28 cellular contexts compared by ENCODE assay signal in genomic region chr12:3185260-3185870, GRCh38.
A peak's percentile ranks its signal among the peaks of the same experiment; 100 is the strongest.
DNase-seq lines count a peak whose midpoint lies in the region; ATAC-seq lines count a peak whose summit lies in the region.
"Had no signal": no experiment of that assay in that cellular context is flagged by ENCODE, and none has a peak within 500 bp of the region (broad histone marks: within the 10 kb centered on the region; RNA-seq: fewer than 3 reads in every experiment).

No MANE protein-coding gene starts in this region.

- H3K27me3 ChIP-seq in neuronal stem cell (ENCODE audit: control insufficient read depth in 3 of 3, insufficient read depth in 3 of 3, low read depth in 1 of 3, low read length in 3 of 3) = no peaks in the 10 kb centered on the region
- H3K27me3 ChIP-seq: pancreas, Peyer's patch, sigmoid colon, tibial nerve had no signal

- peak overlapping the region; percentile 9 for H2AK5ac ChIP-seq in neuronal stem cell (ENCODE audit: low read depth, low read length)

- WGBS in neuronal stem cell (ENCODE audit: extremely low coverage in 2 of 2, insufficient read length in 2 of 2, insufficient replicate concordance in 1 of 2), 2 donors = no CpG with 5 or more reads among the region's 11 CpGs

- DNase-seq in A172 (ENCODE audit: low spot score) (peak; percentile 52), amniotic epithelial cell (ENCODE audit: low read depth) (peak; percentile 39), Right ventricle myocardium superior (peak; percentile 83), neuronal stem cell (ENCODE audit: low spot score) (no peak), C1 segment of cervical spinal cord (lab: John Stamatoyannopoulos, UW) (no peak), caudate nucleus (lab: John Stamatoyannopoulos, UW) (no peak)
- no peak for DNase-seq in activated naive CD4-positive, alpha-beta T cell treated with anti-CD3 and anti-CD28 coated beads, Interleukin-2, amount 50 U/mL, for 16 hours
- DNase-seq: 8988T; activated CD4-positive, alpha-beta T cell treated with anti-CD3 and anti-CD28 coated beads for 48 hours; activated naive CD4-positive, alpha-beta T cell; activated T-cell treated with anti-CD3 and anti-CD28 coated beads, Interleukin-2, amount 50 U/mL, for 48 hours; amniotic stem cell; central memory CD4-positive, alpha-beta T cell; DMS53; GDM1; MM.1S; NCI-H2081 treated with DMSO at 0.1 percent for 48 hours; NCI-H446 treated with DMSO at 0.1 percent for 48 hours; pancreas; Peyer's patch; sigmoid colon; T-helper 2 cell had no signal

- H3K4me2 ChIP-seq in neuronal stem cell (ENCODE audit: insufficient read depth, low read length, poor library complexity, severe bottlenecking) = no peak overlapping the region

- H4K91ac ChIP-seq in neuronal stem cell (ENCODE audit: low read depth, low read length, poor library complexity) = no peak overlapping the region

- H3K9me3 ChIP-seq in neuronal stem cell (replicated peaks in 1 of 2; ENCODE audit: control insufficient read depth in 2 of 2, insufficient read depth in 1 of 2, low read depth in 1 of 2, low read length in 2 of 2) = no peaks in the 10 kb centered on the region
- H3K9me3 ChIP-seq: pancreas, Peyer's patch, sigmoid colon, tibial nerve had no signal

- H2BK120ac ChIP-seq in neuronal stem cell (ENCODE audit: low read depth, low read length) = no peak overlapping the region

- ATAC-seq in Right ventricle myocardium superior (ENCODE audit: poor library complexity) = peak; percentile 91
- no peak for ATAC-seq in HG02840 (IDR thresholded peaks at IDR 0.05; ENCODE audit: low FRiP score, unreplicated experiment)
- ATAC-seq: K562; left lobe of liver; natural killer cell treated with Interleukin-12 subunit alpha and Interleukin-12 subunit beta and Interleukin-15 and Interleukin-18, amount 100 ng/mL, for 72 hours; pancreas had no signal

- intact Hi-C loops in Right ventricle myocardium superior (cut with DNase I) = no loop called here

- H3K4me3 ChIP-seq in neuronal stem cell (ENCODE audit: low read length in 2 of 2) = no peak overlapping the region
- H3K4me3 ChIP-seq: K562, pancreas, Peyer's patch, sigmoid colon, tibial nerve had no signal

- H3K4me1 ChIP-seq in neuronal stem cell (ENCODE audit: control insufficient read depth in 2 of 2, insufficient read depth in 1 of 2, low read depth in 1 of 2, low read length in 2 of 2) = peaks cover 19 to 20% of the 10 kb centered on the region in 2 donors
- H3K4me1 ChIP-seq: Peyer's patch, sigmoid colon had no signal

- H3K27ac ChIP-seq in neuronal stem cell (replicated peaks; ENCODE audit: low read length) (no peak overlapping the region), caudate nucleus (ENCODE audit: low read depth, low read length) (no peak overlapping the region)
- H3K27ac ChIP-seq: epithelial cell of prostate, pancreas, Peyer's patch, tibial nerve had no signal

- no peak overlapping the region for H3K9ac ChIP-seq in neuronal stem cell (ENCODE audit: low read depth, low read length, poor library complexity)

- H3K23ac ChIP-seq in neuronal stem cell (ENCODE audit: low read depth, low read length, poor library complexity) = no peak overlapping the region

- H2BK5ac ChIP-seq in neuronal stem cell (ENCODE audit: low read length) = no peak overlapping the region

- no peak overlapping the region for H2AFZ ChIP-seq in neuronal stem cell (ENCODE audit: low read length)

- no peaks in the 10 kb centered on the region for H3K79me1 ChIP-seq in neuronal stem cell (ENCODE audit: low read depth, low read length)

- no peak overlapping the region for H4K8ac ChIP-seq in neuronal stem cell (ENCODE audit: low read depth, low read length)

- no peak overlapping the region for H2BK12ac ChIP-seq in neuronal stem cell (ENCODE audit: low read length)

- no peaks in the 10 kb centered on the region for H3K36me3 ChIP-seq in neuronal stem cell (replicated peaks in 1 of 2; ENCODE audit: control insufficient read depth in 2 of 2, insufficient read depth in 2 of 2, low read length in 2 of 2)
- H3K36me3 ChIP-seq: pancreas, Peyer's patch, sigmoid colon, tibial nerve had no signal

- peak overlapping the region; percentile 43 for H3K14ac ChIP-seq in neuronal stem cell (ENCODE audit: low read length)

- H3K4ac ChIP-seq in neuronal stem cell (ENCODE audit: low read length) = no peak overlapping the region

- H3K18ac ChIP-seq in neuronal stem cell (ENCODE audit: low read length) = peak overlapping the region; percentile 36

- no peak overlapping the region for H2BK15ac ChIP-seq in neuronal stem cell (ENCODE audit: low read length)

Comparison
In these comparisons a context has a peak if more than half of its experiments do, and no peak if none do; other contexts are left out.
1. DNase-seq: peak in A172 (single experiment), amniotic epithelial cell (single experiment) and Right ventricle myocardium superior (single experiment); none in neuronal stem cell (single experiment), C1 segment of cervical spinal cord (0 of 14), caudate nucleus (0 of 61) and activated naive CD4-positive, alpha-beta T cell treated with anti-CD3 and anti-CD28 coated beads, Interleukin-2, amount 50 U/mL, for 16 hours (single experiment).